10 cellular contexts compared by ENCODE assay signal in the genomic region with DNA sequence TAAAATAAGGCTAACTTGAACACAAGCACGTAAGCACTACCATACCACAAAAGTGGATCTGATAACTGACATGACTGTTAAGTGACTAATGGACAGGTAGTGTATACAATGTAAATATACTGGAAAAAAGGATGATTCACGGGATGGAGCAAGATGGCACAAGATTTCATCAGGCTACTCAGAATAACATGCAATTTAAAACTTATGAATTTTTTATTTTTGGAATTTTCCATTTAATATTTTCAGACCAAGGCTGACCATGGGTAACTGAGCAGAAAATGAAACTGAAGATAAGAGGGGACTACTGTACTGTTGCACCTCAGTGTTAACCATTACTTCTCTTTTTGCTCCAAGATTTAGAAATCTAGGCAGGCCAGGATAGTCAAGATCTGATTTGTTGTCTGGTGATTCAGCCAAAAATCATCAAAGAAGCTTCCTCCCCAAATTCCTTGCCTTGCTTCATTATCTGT. TPM values are rescaled to one million over a fixed set of nuclear protein-coding genes. Genes with fewer than 3 reads are reported as not detected.
DNase-seq lines count a peak whose midpoint lies in the region; ATAC-seq lines count a peak whose summit lies in the region.
"Had no signal": no experiment of that assay in that cellular context is flagged by ENCODE, and none has a peak within 500 bp of the region (broad histone marks: within the 10 kb centered on the region; RNA-seq: fewer than 3 reads in every experiment).

No MANE protein-coding gene starts in this region.

- DNase-seq in amniotic stem cell (lab: John Stamatoyannopoulos, UW), result peak; percentile 27
- peak; percentile 4 for DNase-seq in renal cortical epithelial cell (ENCODE audit: low read depth)
- DNase-seq in stimulated activated CD4-positive, alpha-beta T cell treated with anti-CD3 and anti-CD28 coated beads, Interleukin-2, amount 100 ng/mL, for 48 hours, result no peak
- DNase-seq in NCI-H2029 (lab: John Stamatoyannopoulos, UW), result no peak
- no peak for DNase-seq in activated CD8-positive, alpha-beta memory T cell treated with anti-CD3 and anti-CD28 coated beads for 24 hours
- DNase-seq in HUDEP-2 (lab: John Stamatoyannopoulos, UW; ENCODE audit: unreplicated experiment in 76 of 76), result no peak
- DNase-seq: activated CD8-positive, alpha-beta memory T cell treated with anti-CD3 and anti-CD28 coated beads, Interleukin-2, amount 10 ng/mL, durations not matched to agents 7 days and 5 days had no signal

- ATAC-seq in GM19328 (IDR thresholded peaks at IDR 0.05; ENCODE audit: unreplicated experiment) (peak; percentile 83), HG03095 (IDR thresholded peaks at IDR 0.05; ENCODE audit: unreplicated experiment) (peak; percentile 61)
- ATAC-seq: activated CD8-positive, alpha-beta memory T cell treated with anti-CD3 and anti-CD28 coated beads, Interleukin-2, amount 10 ng/mL, durations not matched to agents 7 days and 5 days; gastroesophageal sphincter had no signal

RNA-seq across cellular contexts. Expression of gene TPBG, which starts 45.4 kb away (rescaled TPM):
- total RNA-seq in renal cortical epithelial cell, result 20.0 and 38.4 TPM in 2 replicates
- total RNA-seq: activated CD8-positive, alpha-beta memory T cell treated with anti-CD3 and anti-CD28 coated beads, Interleukin-2, amount 10 ng/mL, durations not matched to agents 7 days and 5 days had no signal

Comparison
In these comparisons a context has a peak if more than half of its experiments do, and no peak if none do; other contexts are left out.
1. DNase-seq: peak in amniotic stem cell (single experiment) and renal cortical epithelial cell (single experiment); none in stimulated activated CD4-positive, alpha-beta T cell treated with anti-CD3 and anti-CD28 coated beads, Interleukin-2, amount 100 ng/mL, for 48 hours (0 of 2), NCI-H2029 (single experiment), activated CD8-positive, alpha-beta memory T cell treated with anti-CD3 and anti-CD28 coated beads for 24 hours (single experiment) and HUDEP-2 (0 of 76).